ENCODE assay signal across 9 cellular contexts in genomic region chr4:26217961-26218676, GRCh38.
DNase-seq lines count a peak whose midpoint lies in the region; ATAC-seq, FAIRE-seq and TF ChIP-seq lines count a peak whose summit lies in the region.
"Had no signal": no experiment of that assay in that cellular context is flagged by ENCODE, and none has a peak within 500 bp of the region (broad histone marks: within the 10 kb centered on the region; RNA-seq: fewer than 3 reads in every experiment).

No MANE protein-coding gene starts in this region.

- no peak overlapping the region for H3K4me3 ChIP-seq in adrenal gland

- H3K27ac ChIP-seq in adrenal gland = peak overlapping the region in 3 of 5 donors; percentile 53 to 85 (median 54)

- WGBS in adrenal gland, 4 donors = 64 to 73% (median 66%) methylated on average over 14 to 16 of the region's 16 CpGs

- CTCF ChIA-PET in activated CD4-positive, alpha-beta T cell treated with anti-CD3 and anti-CD28 coated beads for 36 hours (lab: Charles Lee) = interaction anchor here (0.7 to 0.9 kb wide), 2 partner anchors 40 to 113 kb away, joined by 3 read pairs; no protein-coding TSS in a partner anchor

- ATAC-seq in HG02798 (IDR thresholded peaks at IDR 0.05; ENCODE audit: poor library complexity, unreplicated experiment) = peak; percentile 79
- ATAC-seq in activated CD4-positive, alpha-beta T cell treated with anti-CD3 and anti-CD28 coated beads for 36 hours = no peak

- TF ChIP-seq CTCF in adrenal gland (IDR thresholded peaks at IDR 0.05) (no peak), neural crest cell (conservative IDR thresholded peaks at IDR 0.05) (no peak)

- H3K4me1 Mint-ChIP-seq in neural crest cell = peaks cover 4% of the 10 kb centered on the region
- no peaks in the 10 kb centered on the region for H3K4me1 Mint-ChIP-seq in activated CD4-positive, alpha-beta T cell treated with anti-CD3 and anti-CD28 coated beads for 36 hours

- H3K4me1 ChIP-seq in adrenal gland (replicated peaks in 1 of 2) = no peaks in the 10 kb centered on the region

- H3K36me3 Mint-ChIP-seq in neural crest cell (ENCODE audit: low read depth) = no peaks in the 10 kb centered on the region
- H3K36me3 Mint-ChIP-seq in activated CD4-positive, alpha-beta T cell treated with anti-CD3 and anti-CD28 coated beads for 36 hours (ENCODE audit: low read depth) = no peaks in the 10 kb centered on the region

- FAIRE-seq in GM12891 (lab: Jason Lieb, UNC) = peak; percentile 61

- no peaks in the 10 kb centered on the region for H3K36me3 ChIP-seq in adrenal gland (replicated peaks in 1 of 2)

- no peak overlapping the region for H3K4me3 Mint-ChIP-seq in neural crest cell
- no peak overlapping the region for H3K4me3 Mint-ChIP-seq in activated CD4-positive, alpha-beta T cell treated with anti-CD3 and anti-CD28 coated beads for 36 hours
- H3K4me3 Mint-ChIP-seq: nephron had no signal

- H3K9me3 ChIP-seq in adrenal gland (replicated peaks in 1 of 3) = no peaks in the 10 kb centered on the region

- intact Hi-C loops in adrenal gland (cut with DNase I) = no loop called here
- intact Hi-C loops in activated CD4-positive, alpha-beta T cell treated with anti-CD3 and anti-CD28 coated beads for 36 hours (cut with DNase I, micrococcal nuclease) = no loop called here

- H3K27me3 ChIP-seq in adrenal gland = no peaks in the 10 kb centered on the region

- POLR2A ChIA-PET in activated CD4-positive, alpha-beta T cell treated with anti-CD3 and anti-CD28 coated beads for 36 hours (lab: Charles Lee) = no interaction called here

- DNase-seq in GM12891 (ENCODE audit: insufficient read length, low spot score) = no peak
- DNase-seq in adrenal gland = peak in 5 of 7 donors; percentile 18 to 62 (median 29)
- DNase-seq in neural crest cell (ENCODE audit: low read depth, low spot score) = no peak
- DNase-seq in activated CD4-positive, alpha-beta T cell treated with anti-CD3 and anti-CD28 coated beads for 36 hours = no peak
- DNase-seq in ACHN = no peak
- DNase-seq in RKO (ENCODE audit: low spot score) = no peak
- no peak for DNase-seq in DMS53 treated with DMSO at 0.1 percent for 48 hours (lab: John Stamatoyannopoulos, UW; ENCODE audit: unreplicated experiment)

- H3K27me3 Mint-ChIP-seq in neural crest cell (ENCODE audit: low read depth) = peaks cover 10% of the 10 kb centered on the region
- peaks cover 2% of the 10 kb centered on the region for H3K27me3 Mint-ChIP-seq in activated CD4-positive, alpha-beta T cell treated with anti-CD3 and anti-CD28 coated beads for 36 hours

- TF ChIP-seq POLR2A in GM12891 (IDR thresholded peaks at IDR 0.05; ENCODE audit: low read depth, low read length) = no peak
- TF ChIP-seq POLR2A in adrenal gland (IDR thresholded peaks at IDR 0.05) = no peak

- peak overlapping the region; percentile 62 for H3K27ac Mint-ChIP-seq in neural crest cell (ENCODE audit: unreplicated experiment)
- H3K27ac Mint-ChIP-seq in activated CD4-positive, alpha-beta T cell treated with anti-CD3 and anti-CD28 coated beads for 36 hours = no peak overlapping the region

- in situ Hi-C loops in ACHN (cut with HindIII; ENCODE audit: low pct_ligation_motif_present, low pct_unique_long_range_greater_than_20kb, low sequenced_read_pairs) = no loop called here

- no peaks in the 10 kb centered on the region for H3K9me3 Mint-ChIP-seq in neural crest cell
- no peaks in the 10 kb centered on the region for H3K9me3 Mint-ChIP-seq in activated CD4-positive, alpha-beta T cell treated with anti-CD3 and anti-CD28 coated beads for 36 hours (ENCODE audit: low read depth)
- H3K9me3 Mint-ChIP-seq: nephron had no signal

TF ChIP-seq in GM12891, 5 proteins besides CTCF, POLR2A, EP300 and RAD21:
- TF ChIP-seq POU2F2 (IDR thresholded peaks at IDR 0.05; ENCODE audit: low read depth, low read length) (no peak), POLR2AphosphoS5 (IDR thresholded peaks at IDR 0.05; ENCODE audit: low read depth, low read length) (no peak), TAF1 (IDR thresholded peaks at IDR 0.05; ENCODE audit: low read depth, low read length) (no peak), PAX5 (IDR thresholded peaks at IDR 0.05; ENCODE audit: insufficient read depth, low read length, severe bottlenecking) (no peak), SPI1 (IDR thresholded peaks at IDR 0.05; ENCODE audit: low read depth, low read length) (peak; percentile 89)

Comparison
In these comparisons a context has a peak if more than half of its experiments do, and no peak if none do; other contexts are left out.
1. DNase-seq: peak in adrenal gland (5 of 7); none in GM12891 (single experiment), neural crest cell (single experiment), activated CD4-positive, alpha-beta T cell treated with anti-CD3 and anti-CD28 coated beads for 36 hours (single experiment), ACHN (single experiment), RKO (single experiment) and DMS53 treated with DMSO at 0.1 percent for 48 hours (single experiment).